Comparison of ENCODE assay signal across 9 cellular contexts in the genomic region with DNA sequence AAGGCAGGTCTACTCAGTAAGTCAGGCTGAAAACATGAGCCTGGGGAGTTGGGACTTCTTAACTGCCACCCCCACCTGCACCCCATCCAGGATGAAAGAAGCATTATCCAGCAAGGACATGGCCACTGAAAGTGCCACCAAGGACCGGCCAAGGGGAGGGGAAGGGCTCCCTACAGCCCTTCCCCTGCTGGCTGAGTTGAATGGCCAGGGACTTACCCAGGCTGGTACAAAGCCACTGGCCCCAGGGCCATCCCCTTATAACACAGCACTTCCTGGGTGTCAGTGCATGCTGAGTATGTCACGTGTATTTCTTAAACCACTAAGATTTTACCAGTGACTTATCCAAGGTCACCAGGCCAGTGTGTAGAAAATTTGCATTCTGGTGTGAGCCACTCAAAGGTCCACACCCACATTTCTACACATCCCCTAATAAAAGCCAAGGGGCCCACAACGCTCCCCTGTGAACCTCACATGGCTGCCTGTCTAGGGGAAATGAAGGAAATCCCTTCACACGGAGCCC. TPM values are rescaled to one million over a fixed set of nuclear protein-coding genes. Genes with fewer than 3 reads are reported as not detected.
DNase-seq lines count a peak whose midpoint lies in the region; ATAC-seq and TF ChIP-seq lines count a peak whose summit lies in the region.
"Had no signal": no experiment of that assay in that cellular context is flagged by ENCODE, and none has a peak within 500 bp of the region (broad histone marks: within the 10 kb centered on the region; RNA-seq: fewer than 3 reads in every experiment).

No MANE protein-coding gene starts in this region.

- H2BK120ac ChIP-seq in trophoblast cell (ENCODE audit: insufficient read depth, low read length, poor library complexity) = no peak overlapping the region

- H3K18ac ChIP-seq in trophoblast cell (ENCODE audit: low read length) = no peak overlapping the region

- no peak overlapping the region for H3K4ac ChIP-seq in trophoblast cell (ENCODE audit: low read depth, low read length)

- no CpG with 5 or more reads among the region's 4 CpGs for WGBS in trophoblast cell (ENCODE audit: extremely low coverage, insufficient coverage, insufficient read length)

- H3K9ac ChIP-seq in trophoblast cell (ENCODE audit: low read length) = peak overlapping the region; percentile 29

- H2AFZ ChIP-seq in trophoblast cell (ENCODE audit: insufficient read depth, low read length, poor library complexity) = no peak overlapping the region

- H3K79me1 ChIP-seq in trophoblast cell (ENCODE audit: low read length) = peaks cover 13% of the 10 kb centered on the region

- ATAC-seq in activated CD4-positive, CD25-positive, alpha-beta regulatory T cell treated with anti-CD3 and anti-CD28 coated beads, Interleukin-2, amount 50 U/mL, for 24 hours = peak; percentile 70 to 76
- peak; percentile 53 for ATAC-seq in GM21825 (IDR thresholded peaks at IDR 0.05; ENCODE audit: unreplicated experiment)

- H2BK5ac ChIP-seq in trophoblast cell (ENCODE audit: low read depth, low read length, poor library complexity) = no peak overlapping the region

- no peak overlapping the region for H3K4me3 ChIP-seq in trophoblast cell (ENCODE audit: low read depth, low read length)

- no peak for DNase-seq in activated CD4-positive, CD25-positive, alpha-beta regulatory T cell (lab: John Stamatoyannopoulos, UW)
- no peak for DNase-seq in trophoblast cell
- DNase-seq in hypothalamus (lab: John Stamatoyannopoulos, UW) = no peak
- DNase-seq in Ammon's horn (ENCODE audit: low spot score) = no peak
- no peak for DNase-seq in osteocyte (ENCODE audit: extremely low spot score, unreplicated experiment)
- DNase-seq: small intestine had no signal

- no peaks in the 10 kb centered on the region for H3K36me3 ChIP-seq in trophoblast cell (ENCODE audit: control insufficient read depth in 1 of 2, insufficient read depth in 2 of 2, low read length in 2 of 2)

- no peak overlapping the region for H4K8ac ChIP-seq in trophoblast cell (ENCODE audit: low read depth, low read length)

- H4K91ac ChIP-seq in trophoblast cell (ENCODE audit: low read depth, low read length) = no peak overlapping the region

- H3K4me1 Mint-ChIP-seq in IgD-negative memory B cell = peaks cover 24 to 46% (median 43%) of the 10 kb centered on the region in 3 donors
- H3K4me1 Mint-ChIP-seq in osteocyte (ENCODE audit: unreplicated experiment) = peaks cover 20% of the 10 kb centered on the region

- no peak overlapping the region for H2AK5ac ChIP-seq in trophoblast cell (ENCODE audit: low read length)

- peak overlapping the region; percentile 84 to 92 (median 91) for H3K27ac Mint-ChIP-seq in IgD-negative memory B cell
- no peak overlapping the region for H3K27ac Mint-ChIP-seq in osteocyte (ENCODE audit: unreplicated experiment)

- H3K36me3 Mint-ChIP-seq in IgD-negative memory B cell = no peaks in the 10 kb centered on the region
- no peaks in the 10 kb centered on the region for H3K36me3 Mint-ChIP-seq in osteocyte (ENCODE audit: unreplicated experiment)

- no peaks in the 10 kb centered on the region for H3K79me2 ChIP-seq in trophoblast cell (ENCODE audit: control insufficient read depth, insufficient read depth, low read length, poor library complexity)

- H3K27me3 ChIP-seq in trophoblast cell (ENCODE audit: insufficient read depth, low read length) = no peaks in the 10 kb centered on the region

- H3K27me3 Mint-ChIP-seq in IgD-negative memory B cell (no peaks in the 10 kb centered on the region), osteocyte (ENCODE audit: unreplicated experiment) (no peaks in the 10 kb centered on the region)

- H3K9me3 Mint-ChIP-seq in IgD-negative memory B cell (no peaks in the 10 kb centered on the region), osteocyte (ENCODE audit: unreplicated experiment) (no peaks in the 10 kb centered on the region)

- peaks cover 13 to 20% of the 10 kb centered on the region in 2 experiments for H3K4me1 ChIP-seq in trophoblast cell (ENCODE audit: control insufficient read depth in 1 of 2, insufficient read depth in 2 of 2, low read length in 2 of 2)

- H3K4me2 ChIP-seq in trophoblast cell (ENCODE audit: low read length) = no peak overlapping the region

- no peak for TF ChIP-seq CTCF in osteocyte (IDR thresholded peaks at IDR 0.05)

- no peak overlapping the region for H4K12ac ChIP-seq in trophoblast cell (ENCODE audit: low read depth, low read length)

- H3K14ac ChIP-seq in trophoblast cell (ENCODE audit: low read length) = no peak overlapping the region

- H3K4me3 Mint-ChIP-seq in IgD-negative memory B cell (peak overlapping the region; percentile 44 to 83 (median 77)), osteocyte (ENCODE audit: unreplicated experiment) (no peak overlapping the region)

- no peak overlapping the region for H3K23ac ChIP-seq in trophoblast cell (ENCODE audit: low read length)

- no peak overlapping the region for H3K27ac ChIP-seq in trophoblast cell (ENCODE audit: low read depth, low read length)

- peak overlapping the region; percentile 59 for H2BK12ac ChIP-seq in trophoblast cell (ENCODE audit: low read length)

- H3K9me3 ChIP-seq in trophoblast cell (ENCODE audit: insufficient read depth, low read depth, low read length) = no peaks in the 10 kb centered on the region

RNA-seq across cellular contexts. Expression of gene ZFP36L1, which starts 29.3 kb away (rescaled TPM):
- 275 TPM for polyA plus RNA-seq in IgD-negative memory B cell
- polyA plus RNA-seq in trophoblast cell (2013) = 487 and 493 TPM in 2 replicates
- total RNA-seq in osteocyte = 311 and 352 TPM in 2 replicates
